Comparison of ENCODE assay signal across 8 cellular contexts in genomic region chr11:130916910-130917309, GRCh38. TPM values are rescaled to one million over a fixed set of nuclear protein-coding genes. Genes with fewer than 3 reads are reported as not detected.
A peak's percentile ranks its signal among the peaks of the same experiment; 100 is the strongest.
DNase-seq lines count a peak whose midpoint lies in the region; ATAC-seq and TF ChIP-seq lines count a peak whose summit lies in the region.

No MANE protein-coding gene starts in this region.

- H3K4ac ChIP-seq in mesendoderm (ENCODE audit: low read depth, low read length): no peak overlapping the region

- H3K4me3 ChIP-seq in right atrium auricular region (peak overlapping the region; percentile 68 to 91), body of pancreas (peak overlapping the region; percentile 95 to 99), mesendoderm (ENCODE audit: low read length) (no peak overlapping the region), urinary bladder (ENCODE audit: low read depth, low read length) (peak overlapping the region; percentile 88)

- TF ChIP-seq CTCF in right atrium auricular region (IDR thresholded peaks at IDR 0.05) (no peak), body of pancreas (IDR thresholded peaks at IDR 0.05) (no peak)

- H2BK120ac ChIP-seq in mesendoderm (ENCODE audit: low read depth, low read length): no peak overlapping the region

- H3K27me3 ChIP-seq in right atrium auricular region (no peaks in the 10 kb centered on the region), body of pancreas (no peaks in the 10 kb centered on the region), mesendoderm (ENCODE audit: insufficient read depth, low read length, poor library complexity) (no peaks in the 10 kb centered on the region)

- no peaks in the 10 kb centered on the region for H3K9me3 ChIP-seq in right atrium auricular region
- H3K9me3 ChIP-seq in body of pancreas: no peaks in the 10 kb centered on the region

- no peak for DNase-seq in right atrium auricular region (ENCODE audit: low spot score)
- DNase-seq in cardiac septum (ENCODE audit: low spot score): no peak
- no peak for DNase-seq in body of pancreas
- no peak for DNase-seq in mesendoderm
- DNase-seq in NCI-H524 treated with DMSO at 0.1 percent for 48 hours (lab: John Stamatoyannopoulos, UW): no peak
- DNase-seq in A172 (ENCODE audit: low spot score): no peak
- DNase-seq in mucosa of gallbladder (ENCODE audit: low spot score): no peak

- no peak overlapping the region for H3K23ac ChIP-seq in mesendoderm (ENCODE audit: low read length)

- H3K4me1 ChIP-seq in right atrium auricular region (peaks cover 0 to 36% of the 10 kb centered on the region in 2 donors), body of pancreas (peaks cover 37% of the 10 kb centered on the region), mesendoderm (ENCODE audit: control insufficient read depth, low read depth, low read length) (no peaks in the 10 kb centered on the region), urinary bladder (ENCODE audit: insufficient read depth) (no peaks in the 10 kb centered on the region)

- H3K79me1 ChIP-seq in mesendoderm (ENCODE audit: low read length): peaks cover 15% of the 10 kb centered on the region

- H3K79me2 ChIP-seq in mesendoderm (ENCODE audit: control insufficient read depth, insufficient read depth, low read length): peaks cover 3% of the 10 kb centered on the region

- no peak overlapping the region for H2BK15ac ChIP-seq in mesendoderm (replicated peaks; ENCODE audit: low read depth)

- H3K4me2 ChIP-seq in mesendoderm (ENCODE audit: low read length): peak overlapping the region; percentile 42

- no peak overlapping the region for H3K18ac ChIP-seq in mesendoderm (ENCODE audit: low read length)

- H4K5ac ChIP-seq in mesendoderm (ENCODE audit: low read length): no peak overlapping the region

- no peak overlapping the region for H2AK5ac ChIP-seq in mesendoderm (ENCODE audit: low read length)

- no peak overlapping the region for H4K8ac ChIP-seq in mesendoderm (ENCODE audit: low read depth, low read length)

- intact Hi-C loops in cardiac septum (cut with DNase I): no loop called here
- intact Hi-C loops in body of pancreas (cut with DNase I): no loop called here

- H3K27ac ChIP-seq in right atrium auricular region (peak overlapping the region; percentile 77 to 82), body of pancreas (peak overlapping the region in 3 of 4 donors; percentile 38 to 89 (median 42)), mesendoderm (ENCODE audit: low read depth, low read length) (no peak overlapping the region), urinary bladder (ENCODE audit: low read depth) (no peak overlapping the region)

- H3K56ac ChIP-seq in mesendoderm (ENCODE audit: low read length): peak overlapping the region; percentile 71

- no peak overlapping the region for H2BK5ac ChIP-seq in mesendoderm (ENCODE audit: low read length)

- H3K36me3 ChIP-seq in right atrium auricular region: peaks cover 6% of the 10 kb centered on the region
- H3K36me3 ChIP-seq in body of pancreas (replicated peaks in 1 of 2; ENCODE audit: insufficient read depth in 1 of 2, low read depth in 2 of 2): peaks cover 0 to 3% of the 10 kb centered on the region in 2 donors
- H3K36me3 ChIP-seq in mesendoderm (ENCODE audit: control insufficient read depth, insufficient read depth, low read length): no peaks in the 10 kb centered on the region
- no peaks in the 10 kb centered on the region for H3K36me3 ChIP-seq in urinary bladder (ENCODE audit: insufficient read depth)

- H3K9ac ChIP-seq in mesendoderm (ENCODE audit: low read length): peak overlapping the region; percentile 28

- ATAC-seq in body of pancreas: no peak

- TF ChIP-seq POLR2A in body of pancreas (IDR thresholded peaks at IDR 0.05): no peak

- 65 to 67% methylated on average over 8 of the region's 8 CpGs for WGBS in body of pancreas, 2 donors
- no CpG with 5 or more reads among the region's 8 CpGs for WGBS in mesendoderm (ENCODE audit: extremely low coverage, insufficient coverage, low lambda C conversion rate)
- WGBS in urinary bladder: 71% methylated on average over 8 of the region's 8 CpGs

RNA-seq across cellular contexts. Expression of gene SNX19, which starts 0.6 kb away (rescaled TPM):
- total RNA-seq in right atrium auricular region (10 to 100 TPM; 66.9 to 85.1 TPM), cardiac septum (45.9 TPM), body of pancreas (100 to 1,000 TPM in 1 of 2 donors, 10 to 100 TPM in 1; 58.4 to 245 TPM), urinary bladder (54.8 TPM), mucosa of gallbladder (76.6 TPM)
- polyA plus RNA-seq in mesendoderm (2013, experiment 1 of 2): 15.2 TPM
- polyA plus RNA-seq in mesendoderm (2013, experiment 2 of 2): 15.8 TPM
- 37.8 TPM for polyA plus RNA-seq in urinary bladder
- total RNA-seq in A172 (2014; rRNA removed; shearing (Covaris generic)): 20.2 and 36.2 TPM in 2 replicates

Comparison
In these comparisons a context has a peak if more than half of its experiments do, and no peak if none do; other contexts are left out.
1. H3K27ac ChIP-seq: peak in right atrium auricular region (2 of 2) and body of pancreas (3 of 4); none in mesendoderm (single experiment) and urinary bladder (single experiment).